Comparison of ENCODE assay signal across 8 cellular contexts in genomic region chr7:117322741-117323584, GRCh38. TPM values are rescaled to one million over a fixed set of nuclear protein-coding genes. Genes with fewer than 3 reads are reported as not detected.
A peak's percentile ranks its signal among the peaks of the same experiment; 100 is the strongest.
DNase-seq lines count a peak whose midpoint lies in the region; ATAC-seq and TF ChIP-seq lines count a peak whose summit lies in the region.

WNT2 (minus strand) TSS chr7:117323058; CDS start chr7:117322989, 69 bp downstream.

- no peak for ATAC-seq in T-helper 17 cell
- ATAC-seq in GM21723 (IDR thresholded peaks at IDR 0.05; ENCODE audit: unreplicated experiment): no peak

- peaks cover 3% of the 10 kb centered on the region for H3K36me3 Mint-ChIP-seq in T-helper 17 cell (ENCODE audit: low read depth)

- in situ Hi-C loops in astrocyte of the cerebellum (cut with HindIII; ENCODE audit: low sequenced_read_pairs): no loop called here

- no peak for DNase-seq in astrocyte of the cerebellum (ENCODE audit: low read depth)
- DNase-seq in spleen: no peak
- DNase-seq in T-helper 17 cell: no peak
- DNase-seq in NCI-H1092 treated with DMSO at 0.1 percent for 48 hours (lab: John Stamatoyannopoulos, UW): no peak
- no peak for DNase-seq in NOMO-1 (lab: John Stamatoyannopoulos, UW; ENCODE audit: unreplicated experiment in 2 of 2)

- CTCF ChIA-PET in HEK293 (lab: Yijun Ruan, JAX): interaction anchor here (0.6 kb wide), 3 partner anchors 11 to 339 kb away, joined by 3 read pairs; no protein-coding TSS in a partner anchor

- intact Hi-C loops in spleen (cut with DNase I; ENCODE audit: low total_unique reads): no loop called here

- 2 to 13% (median 3%) methylated on average over 50 to 80 of the region's 80 CpGs for WGBS in spleen, 5 donors

- H3K4me1 ChIP-seq in HEK293 (ENCODE audit: control insufficient read depth, insufficient read depth, low read length) (no peaks in the 10 kb centered on the region), iPS-15b (ENCODE audit: control insufficient read depth, insufficient read depth, low read length) (peaks cover 2% of the 10 kb centered on the region), spleen (peaks cover 0 to 22% (median 7%) of the 10 kb centered on the region in 6 donors)

- no peak within 1 kb of the TSS for H3K9ac ChIP-seq in iPS-15b (ENCODE audit: low read depth, low read length)

- H3K4me1 Mint-ChIP-seq in T-helper 17 cell: peaks cover 2% of the 10 kb centered on the region

- H3K27me3 Mint-ChIP-seq in T-helper 17 cell: peaks cover 62% of the 10 kb centered on the region

- H3K4me3 ChIP-seq in HEK293 (ENCODE audit: low read depth, low read length) (peak within 1 kb of the TSS; percentile 38), astrocyte of the cerebellum (ENCODE audit: low read depth, low read length) (peak within 1 kb of the TSS; percentile 49), iPS-15b (ENCODE audit: low read depth, low read length) (peak within 1 kb of the TSS; percentile 71), spleen (peak within 1 kb of the TSS in 7 of 8 donors; percentile 28 to 67 (median 38))

- no peak for TF ChIP-seq POLR2A in spleen (IDR thresholded peaks at IDR 0.05)

- no peak for TF ChIP-seq CTCF in HEK293 (tag by site-specific recombination; IDR thresholded peaks at IDR 0.05)
- TF ChIP-seq CTCF in astrocyte of the cerebellum (IDR thresholded peaks at IDR 0.05; ENCODE audit: low read depth, low read length, missing control alignments): no peak
- no peak for TF ChIP-seq CTCF in spleen (IDR thresholded peaks at IDR 0.05 in 8 of 11, conservative IDR thresholded peaks at IDR 0.05 in 3 of 11)

- H3K36me3 ChIP-seq in HEK293 (ENCODE audit: control insufficient read depth in 2 of 2, insufficient read depth in 1 of 2, low read length in 2 of 2) (no peaks in the 10 kb centered on the region), iPS-15b (ENCODE audit: control insufficient read depth, insufficient read depth, low read length) (no peaks in the 10 kb centered on the region), spleen (no peaks in the 10 kb centered on the region)

- no peak within 1 kb of the TSS for H3K4me3 Mint-ChIP-seq in T-helper 17 cell

- H3K27me3 ChIP-seq in iPS-15b (ENCODE audit: control insufficient read depth, insufficient read depth, low read length) (peaks cover 92% of the 10 kb centered on the region), spleen (replicated peaks in 1 of 7) (peaks cover 0 to 61% (median 26%) of the 10 kb centered on the region in 7 donors)

- no peak within 1 kb of the TSS for H3K27ac Mint-ChIP-seq in T-helper 17 cell

- H3K27ac ChIP-seq in HEK293 (ENCODE audit: extremely low read depth, low read depth, low read length) (no peak within 1 kb of the TSS), spleen (peak within 1 kb of the TSS in 7 of 8 donors; percentile 35 to 69 (median 57))

- POLR2A ChIA-PET in HEK293 (lab: Yijun Ruan, JAX): no interaction called here

- no peaks in the 10 kb centered on the region for H3K9me3 ChIP-seq in HEK293 (ENCODE audit: control insufficient read depth, insufficient read depth, low read depth, low read length)
- no peaks in the 10 kb centered on the region for H3K9me3 ChIP-seq in iPS-15b (ENCODE audit: control insufficient read depth, insufficient read depth, low read length)
- H3K9me3 ChIP-seq in spleen: peaks cover 0 to 8% (median 0%) of the 10 kb centered on the region in 8 donors
- no peaks in the 10 kb centered on the region for H3K9me3 ChIP-seq in T-helper 17 cell (ENCODE audit: control insufficient read depth, low read length, poor library complexity, severe bottlenecking)

TF ChIP-seq in HEK293, 187 proteins besides CTCF, POLR2A, EP300 and RAD21 (continues in another document):
- TF ChIP-seq ZNF18 (tag by site-specific recombination; IDR thresholded peaks at IDR 0.05) (no peak), YY1 (tag by site-specific recombination; IDR thresholded peaks at IDR 0.05) (no peak), ZNF791 (tag by site-specific recombination; IDR thresholded peaks at IDR 0.05) (no peak), ZNF610 (tag by site-specific recombination; IDR thresholded peaks at IDR 0.05; ENCODE audit: borderline replicate concordance) (no peak), ZBTB48 (tag by site-specific recombination; IDR thresholded peaks at IDR 0.05) (no peak; the same call in 1 of the 2 replicates), ZNF510 (tag by site-specific recombination; IDR thresholded peaks at IDR 0.05; ENCODE audit: insufficient replicate concordance) (no peak), ZBTB6 (tag by site-specific recombination; IDR thresholded peaks at IDR 0.05) (no peak), KLF17 (tag by site-specific recombination; IDR thresholded peaks at IDR 0.05) (no peak), SP7 (tag by site-specific recombination; IDR thresholded peaks at IDR 0.05) (no peak), ZNF292 (tag by site-specific recombination; IDR thresholded peaks at IDR 0.05; ENCODE audit: borderline replicate concordance, low read depth) (no peak), ZNF561 (tag by site-specific recombination; IDR thresholded peaks at IDR 0.05; ENCODE audit: borderline replicate concordance) (peak; percentile 73)
- TF ChIP-seq, protein P1, sequence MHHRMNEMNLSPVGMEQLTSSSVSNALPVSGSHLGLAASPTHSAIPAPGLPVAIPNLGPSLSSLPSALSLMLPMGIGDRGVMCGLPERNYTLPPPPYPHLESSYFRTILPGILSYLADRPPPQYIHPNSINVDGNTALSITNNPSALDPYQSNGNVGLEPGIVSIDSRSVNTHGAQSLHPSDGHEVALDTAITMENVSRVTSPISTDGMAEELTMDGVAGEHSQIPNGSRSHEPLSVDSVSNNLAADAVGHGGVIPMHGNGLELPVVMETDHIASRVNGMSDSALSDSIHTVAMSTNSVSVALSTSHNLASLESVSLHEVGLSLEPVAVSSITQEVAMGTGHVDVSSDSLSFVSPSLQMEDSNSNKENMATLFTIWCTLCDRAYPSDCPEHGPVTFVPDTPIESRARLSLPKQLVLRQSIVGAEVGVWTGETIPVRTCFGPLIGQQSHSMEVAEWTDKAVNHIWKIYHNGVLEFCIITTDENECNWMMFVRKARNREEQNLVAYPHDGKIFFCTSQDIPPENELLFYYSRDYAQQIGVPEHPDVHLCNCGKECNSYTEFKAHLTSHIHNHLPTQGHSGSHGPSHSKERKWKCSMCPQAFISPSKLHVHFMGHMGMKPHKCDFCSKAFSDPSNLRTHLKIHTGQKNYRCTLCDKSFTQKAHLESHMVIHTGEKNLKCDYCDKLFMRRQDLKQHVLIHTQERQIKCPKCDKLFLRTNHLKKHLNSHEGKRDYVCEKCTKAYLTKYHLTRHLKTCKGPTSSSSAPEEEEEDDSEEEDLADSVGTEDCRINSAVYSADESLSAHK (tag by site-specific recombination; IDR thresholded peaks at IDR 0.05): no peak
- TF ChIP-seq, protein P2, sequence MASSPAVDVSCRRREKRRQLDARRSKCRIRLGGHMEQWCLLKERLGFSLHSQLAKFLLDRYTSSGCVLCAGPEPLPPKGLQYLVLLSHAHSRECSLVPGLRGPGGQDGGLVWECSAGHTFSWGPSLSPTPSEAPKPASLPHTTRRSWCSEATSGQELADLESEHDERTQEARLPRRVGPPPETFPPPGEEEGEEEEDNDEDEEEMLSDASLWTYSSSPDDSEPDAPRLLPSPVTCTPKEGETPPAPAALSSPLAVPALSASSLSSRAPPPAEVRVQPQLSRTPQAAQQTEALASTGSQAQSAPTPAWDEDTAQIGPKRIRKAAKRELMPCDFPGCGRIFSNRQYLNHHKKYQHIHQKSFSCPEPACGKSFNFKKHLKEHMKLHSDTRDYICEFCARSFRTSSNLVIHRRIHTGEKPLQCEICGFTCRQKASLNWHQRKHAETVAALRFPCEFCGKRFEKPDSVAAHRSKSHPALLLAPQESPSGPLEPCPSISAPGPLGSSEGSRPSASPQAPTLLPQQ (tag by site-specific recombination; IDR thresholded peaks at IDR 0.05): no peak
- TF ChIP-seq, protein P3, sequence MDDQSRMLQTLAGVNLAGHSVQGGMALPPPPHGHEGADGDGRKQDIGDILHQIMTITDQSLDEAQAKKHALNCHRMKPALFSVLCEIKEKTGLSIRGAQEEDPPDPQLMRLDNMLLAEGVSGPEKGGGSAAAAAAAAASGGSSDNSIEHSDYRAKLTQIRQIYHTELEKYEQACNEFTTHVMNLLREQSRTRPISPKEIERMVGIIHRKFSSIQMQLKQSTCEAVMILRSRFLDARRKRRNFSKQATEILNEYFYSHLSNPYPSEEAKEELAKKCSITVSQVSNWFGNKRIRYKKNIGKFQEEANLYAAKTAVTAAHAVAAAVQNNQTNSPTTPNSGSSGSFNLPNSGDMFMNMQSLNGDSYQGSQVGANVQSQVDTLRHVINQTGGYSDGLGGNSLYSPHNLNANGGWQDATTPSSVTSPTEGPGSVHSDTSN (CRISPR knock-in tag; IDR thresholded peaks at IDR 0.05): no peak

RNA-seq across cellular contexts. Expression of gene WNT2, which starts in this region (rescaled TPM):
- total RNA-seq in spleen: 1 to 10 TPM; 1.5 to 6.2 (median 4.4) TPM
- polyA plus RNA-seq in spleen: under 1 TPM; 0.22 to 0.74 (median 0.68) TPM
- not detected for total RNA-seq in T-helper 17 cell
